7 cellular contexts compared by ENCODE assay signal in genomic region chr12:57766464-57767311, GRCh38. TPM values are rescaled to one million over a fixed set of nuclear protein-coding genes. Genes with fewer than 3 reads are reported as not detected.
DNase-seq lines count a peak whose midpoint lies in the region; ATAC-seq, FAIRE-seq and TF ChIP-seq lines count a peak whose summit lies in the region.

CYP27B1 (minus strand) TSS chr12:57767078; CDS start chr12:57767041, 37 bp downstream.

- no peak within 1 kb of the TSS for H2AFZ ChIP-seq in OCI-LY3 (ENCODE audit: low read depth, low read length)

- 3 to 8% methylated on average over 20 to 38 of the region's 38 CpGs for WGBS in endodermal cell (ENCODE audit: insufficient coverage in 1 of 2, insufficient read length in 1 of 2), 2 experiments

- no peak within 1 kb of the TSS for H3K27ac ChIP-seq in OCI-LY3 (ENCODE audit: low read length)
- no peak within 1 kb of the TSS for H3K27ac ChIP-seq in endodermal cell (ENCODE audit: low read depth, low read length)

- H3K9ac ChIP-seq in OCI-LY3 (ENCODE audit: low read length) (no peak within 1 kb of the TSS), endodermal cell (ENCODE audit: extremely low read depth, low read length, poor library complexity, severe bottlenecking) (no peak within 1 kb of the TSS)

- H3K4me3 ChIP-seq in OCI-LY3 (ENCODE audit: low read length) (no peak within 1 kb of the TSS), endodermal cell (ENCODE audit: low read length) (peak within 1 kb of the TSS; percentile 75)

- H3K9me3 Mint-ChIP-seq in endodermal cell (no peaks in the 10 kb centered on the region), nephron (no peaks in the 10 kb centered on the region)

- peaks cover 12% of the 10 kb centered on the region for H3K79me2 ChIP-seq in OCI-LY3 (ENCODE audit: low read length)

- ATAC-seq in GM21737 (IDR thresholded peaks at IDR 0.05; ENCODE audit: unreplicated experiment) (no peak), HG02884 (IDR thresholded peaks at IDR 0.05; ENCODE audit: unreplicated experiment) (no peak)

- H4K20me1 ChIP-seq in OCI-LY3 (ENCODE audit: insufficient read depth, low read length) = no peaks in the 10 kb centered on the region

- peaks cover 35% of the 10 kb centered on the region for H3K36me3 ChIP-seq in OCI-LY3 (replicated peaks; ENCODE audit: low read depth, low read length)
- peaks cover 31% of the 10 kb centered on the region for H3K36me3 ChIP-seq in endodermal cell (ENCODE audit: control insufficient read depth, insufficient read depth, low read length)

- no peak for TF ChIP-seq POLR2A in GM12891 (IDR thresholded peaks at IDR 0.05; ENCODE audit: low read depth, low read length)

- FAIRE-seq in GM12891 (lab: Jason Lieb, UNC) = peak; percentile 16

- H3K27me3 ChIP-seq in OCI-LY3 (ENCODE audit: low read depth, low read length) = no peaks in the 10 kb centered on the region
- H3K27me3 ChIP-seq in endodermal cell (ENCODE audit: control insufficient read depth, insufficient read depth, low read length, poor library complexity, severe bottlenecking) = peaks cover 56% of the 10 kb centered on the region

- H3K36me3 Mint-ChIP-seq in endodermal cell (ENCODE audit: low read depth) (peaks cover 23% of the 10 kb centered on the region), nephron (ENCODE audit: low read depth) (peaks cover 21% of the 10 kb centered on the region)

- H3K4me1 ChIP-seq in OCI-LY3 (ENCODE audit: low read length) (peaks cover 8% of the 10 kb centered on the region), endodermal cell (ENCODE audit: control insufficient read depth, insufficient read depth, low read length) (peaks cover 6% of the 10 kb centered on the region)

- H3K4me1 Mint-ChIP-seq in endodermal cell = peaks cover 17% of the 10 kb centered on the region
- peaks cover 23% of the 10 kb centered on the region for H3K4me1 Mint-ChIP-seq in nephron

- H3K9me3 ChIP-seq in OCI-LY3 (ENCODE audit: insufficient read depth, low read length) = no peaks in the 10 kb centered on the region
- no peaks in the 10 kb centered on the region for H3K9me3 ChIP-seq in endodermal cell (ENCODE audit: control insufficient read depth, low read length)

- TF ChIP-seq CTCF in OCI-LY3 (IDR thresholded peaks at IDR 0.05; ENCODE audit: low read depth, low read length) (no peak), endodermal cell (conservative IDR thresholded peaks at IDR 0.05) (no peak), nephron (IDR thresholded peaks at IDR 0.05; ENCODE audit: unreplicated experiment in 3 of 3) (no peak)

- H3K27ac Mint-ChIP-seq in endodermal cell = peak within 1 kb of the TSS; percentile 8
- H3K27ac Mint-ChIP-seq in nephron = no peak within 1 kb of the TSS

- DNase-seq in GM12891 (ENCODE audit: insufficient read length, low spot score) = no peak
- peak; percentile 94 for DNase-seq in endodermal cell
- DNase-seq in stimulated activated CD4-positive, alpha-beta T cell treated with anti-CD3 and anti-CD28 coated beads, Interleukin-4, amount 100 ng/mL, for 24 hours = no peak

- H3K4me3 Mint-ChIP-seq in endodermal cell (peak within 1 kb of the TSS; percentile 49), nephron (peak within 1 kb of the TSS; percentile 39 to 74 (median 51))

- peak within 1 kb of the TSS; percentile 83; the same call in 1 of the 2 replicates for H3K4me2 ChIP-seq in OCI-LY3 (ENCODE audit: low read length)

- peaks cover 58% of the 10 kb centered on the region for H3K27me3 Mint-ChIP-seq in endodermal cell (ENCODE audit: insufficient read depth)
- H3K27me3 Mint-ChIP-seq in nephron (ENCODE audit: low read depth) = peaks cover 79% of the 10 kb centered on the region

TF ChIP-seq in GM12891, 5 proteins besides CTCF, POLR2A, EP300 and RAD21:
- TF ChIP-seq POU2F2 (IDR thresholded peaks at IDR 0.05; ENCODE audit: low read depth, low read length) = no peak
- TF ChIP-seq PAX5 (IDR thresholded peaks at IDR 0.05; ENCODE audit: insufficient read depth, low read length, severe bottlenecking) = no peak
- no peak for TF ChIP-seq POLR2AphosphoS5 (IDR thresholded peaks at IDR 0.05; ENCODE audit: low read depth, low read length)
- TF ChIP-seq TAF1 (IDR thresholded peaks at IDR 0.05; ENCODE audit: low read depth, low read length) = no peak
- TF ChIP-seq SPI1 (IDR thresholded peaks at IDR 0.05; ENCODE audit: low read depth, low read length) = no peak

RNA-seq across cellular contexts. Expression of gene CYP27B1, which starts in this region (rescaled TPM):
- polyA plus RNA-seq in GM12891 (2012; ENCODE audit: low read depth, missing spikeins) = 0.85 TPM
- total RNA-seq in endodermal cell = 1 to 10 TPM; 2.4 to 3.1 TPM
- 0.57 TPM for polyA plus RNA-seq in endodermal cell (2013, experiment 1 of 2)
- 0.58 TPM for polyA plus RNA-seq in endodermal cell (2013, experiment 2 of 2)
